In genomic region chr12:130819248-130819576, GRCh38 we compare ENCODE assay signal across 10 cellular contexts. TPM values are rescaled to one million over a fixed set of nuclear protein-coding genes. Genes with fewer than 3 reads are reported as not detected.
DNase-seq lines count a peak whose midpoint lies in the region; ATAC-seq and TF ChIP-seq lines count a peak whose summit lies in the region.
"Had no signal": no experiment of that assay in that cellular context is flagged by ENCODE, and none has a peak within 500 bp of the region (broad histone marks: within the 10 kb centered on the region; RNA-seq: fewer than 3 reads in every experiment).

No MANE protein-coding gene starts in this region.

- H3K27ac ChIP-seq in dorsolateral prefrontal cortex (peak overlapping the region in 51 of 59 donors; percentile 0 to 85 (median 57)), suprapubic skin (no peak overlapping the region)

- no peaks in the 10 kb centered on the region for H3K9me3 Mint-ChIP-seq in activated T-cell treated with anti-CD3 and anti-CD28 coated beads, Interleukin-2, amount 50 U/mL, for 24 hours
- H3K9me3 Mint-ChIP-seq: memory B cell had no signal

- DNase-seq in activated T-cell treated with anti-CD3 and anti-CD28 coated beads, Interleukin-2, amount 50 U/mL, for 24 hours, result no peak
- DNase-seq in activated T-cell treated with anti-CD3 and anti-CD28 coated beads, Interleukin-2, amount 50 U/mL, for 1 hour, result no peak
- DNase-seq in dorsolateral prefrontal cortex (no peak), suprapubic skin (ENCODE audit: low spot score in 2 of 2) (no peak), SHP77 treated with DMSO at 0.1 percent for 48 hours (lab: John Stamatoyannopoulos, UW) (no peak), NOMO-1 treated with dmso at 0.1 percent for 144 hours (lab: John Stamatoyannopoulos, UW; ENCODE audit: unreplicated experiment) (no peak), NCI-H1105 (lab: John Stamatoyannopoulos, UW) (no peak)
- DNase-seq: HCEC 1CT had no signal

- H3K4me3 ChIP-seq in dorsolateral prefrontal cortex, result peak overlapping the region; percentile 33 to 69 (median 52)
- peak overlapping the region; percentile 46 for H3K4me3 ChIP-seq in suprapubic skin

- TF ChIP-seq CTCF in dorsolateral prefrontal cortex (IDR thresholded peaks at IDR 0.05 in 54 of 56, conservative IDR thresholded peaks at IDR 0.05 in 2 of 56; ENCODE audit: low read depth in 1 of 56, partially characterized antibody in 56 of 56) (peak in 21 of 56 donors; percentile 2 to 53 (median 18)), suprapubic skin (IDR thresholded peaks at IDR 0.05) (no peak)

- H3K4me1 Mint-ChIP-seq in activated T-cell treated with anti-CD3 and anti-CD28 coated beads, Interleukin-2, amount 50 U/mL, for 24 hours (ENCODE audit: low read depth), result peaks cover 15% of the 10 kb centered on the region

- peaks cover 11% of the 10 kb centered on the region for H3K4me1 ChIP-seq in suprapubic skin

- no peaks in the 10 kb centered on the region for H3K27me3 ChIP-seq in dorsolateral prefrontal cortex
- H3K27me3 ChIP-seq in suprapubic skin, result no peaks in the 10 kb centered on the region

- H3K36me3 Mint-ChIP-seq in activated T-cell treated with anti-CD3 and anti-CD28 coated beads, Interleukin-2, amount 50 U/mL, for 24 hours (ENCODE audit: low read depth), result peaks cover 66% of the 10 kb centered on the region

- H3K27ac Mint-ChIP-seq in activated T-cell treated with anti-CD3 and anti-CD28 coated beads, Interleukin-2, amount 50 U/mL, for 24 hours, result no peak overlapping the region

- TF ChIP-seq POLR2A in suprapubic skin (IDR thresholded peaks at IDR 0.05), result no peak

- 11% methylated on average over 8 of the region's 9 CpGs for WGBS in suprapubic skin

- no peaks in the 10 kb centered on the region for H3K9me3 ChIP-seq in suprapubic skin

- H3K27me3 Mint-ChIP-seq in activated T-cell treated with anti-CD3 and anti-CD28 coated beads, Interleukin-2, amount 50 U/mL, for 24 hours, result no peaks in the 10 kb centered on the region
- H3K27me3 Mint-ChIP-seq: memory B cell had no signal

- intact Hi-C loops in dorsolateral prefrontal cortex (cut with DNase I), result loop anchor here (1.0 to 5.0 kb wide), 2 partner anchors 37 to 58 kb away; no protein-coding TSS in a partner anchor

- no peak for TF ChIP-seq EP300 in suprapubic skin (IDR thresholded peaks at IDR 0.05)

- ATAC-seq in HG03439 (IDR thresholded peaks at IDR 0.05; ENCODE audit: unreplicated experiment), result peak; percentile 2

- peaks cover 12% of the 10 kb centered on the region for H3K36me3 ChIP-seq in suprapubic skin

- H3K4me3 Mint-ChIP-seq in activated T-cell treated with anti-CD3 and anti-CD28 coated beads, Interleukin-2, amount 50 U/mL, for 24 hours, result peak overlapping the region; percentile 20

RNA-seq across cellular contexts. Expression of gene STX2, which starts 19.8 kb away (rescaled TPM):
- 10 to 100 TPM in 119 of 120 experiments, 1 to 10 TPM in 1; 9.3 to 25.2 (median 17.9) TPM for total RNA-seq in dorsolateral prefrontal cortex
- total RNA-seq in suprapubic skin, result 1 to 10 TPM; 2.9 to 7.2 (median 4.4) TPM

RNA-seq across cellular contexts. Expression of gene RAN, which starts 52.7 kb away (rescaled TPM):
- total RNA-seq in dorsolateral prefrontal cortex (100 to 1,000 TPM; 207 to 502 (median 388) TPM), suprapubic skin (100 to 1,000 TPM; 105 to 296 (median 232) TPM)
